ENCODE assay signal across 1 cellular context in the genomic region with DNA sequence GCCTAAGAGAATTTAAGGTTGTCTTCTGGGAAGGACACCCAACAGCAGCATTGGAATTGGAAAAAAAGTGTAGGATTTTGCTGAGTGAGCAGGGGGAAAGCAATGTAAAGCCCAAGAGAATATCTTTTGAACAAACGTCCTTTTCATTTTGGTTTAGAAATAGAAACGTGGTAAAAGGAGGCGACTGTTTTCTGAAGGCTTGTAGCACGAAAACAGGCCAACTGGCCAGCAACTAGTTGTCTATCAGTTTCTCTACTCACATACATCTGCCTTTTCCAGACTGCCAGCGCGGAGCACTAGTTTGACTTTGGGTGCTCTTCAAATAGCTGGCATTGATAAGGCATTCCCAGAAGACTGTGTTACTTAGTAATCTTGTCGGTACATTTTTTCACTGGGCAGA.
TF ChIP-seq lines count a peak whose summit lies in the region.

No MANE protein-coding gene starts in this region.

TF ChIP-seq in WTC11, 78 proteins besides CTCF, POLR2A, EP300 and RAD21 (continued from another document):
- TF ChIP-seq, protein P1, sequence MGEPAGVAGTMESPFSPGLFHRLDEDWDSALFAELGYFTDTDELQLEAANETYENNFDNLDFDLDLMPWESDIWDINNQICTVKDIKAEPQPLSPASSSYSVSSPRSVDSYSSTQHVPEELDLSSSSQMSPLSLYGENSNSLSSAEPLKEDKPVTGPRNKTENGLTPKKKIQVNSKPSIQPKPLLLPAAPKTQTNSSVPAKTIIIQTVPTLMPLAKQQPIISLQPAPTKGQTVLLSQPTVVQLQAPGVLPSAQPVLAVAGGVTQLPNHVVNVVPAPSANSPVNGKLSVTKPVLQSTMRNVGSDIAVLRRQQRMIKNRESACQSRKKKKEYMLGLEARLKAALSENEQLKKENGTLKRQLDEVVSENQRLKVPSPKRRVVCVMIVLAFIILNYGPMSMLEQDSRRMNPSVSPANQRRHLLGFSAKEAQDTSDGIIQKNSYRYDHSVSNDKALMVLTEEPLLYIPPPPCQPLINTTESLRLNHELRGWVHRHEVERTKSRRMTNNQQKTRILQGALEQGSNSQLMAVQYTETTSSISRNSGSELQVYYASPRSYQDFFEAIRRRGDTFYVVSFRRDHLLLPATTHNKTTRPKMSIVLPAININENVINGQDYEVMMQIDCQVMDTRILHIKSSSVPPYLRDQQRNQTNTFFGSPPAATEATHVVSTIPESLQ (CRISPR knock-in tag; IDR thresholded peaks at IDR 0.05): no peak
- TF ChIP-seq ZNF671 (CRISPR knock-in tag; IDR thresholded peaks at IDR 0.05) (no peak), ATF1 (CRISPR knock-in tag; IDR thresholded peaks at IDR 0.05) (no peak), ZNF219 (CRISPR knock-in tag; IDR thresholded peaks at IDR 0.05; ENCODE audit: borderline replicate concordance) (no peak), ZNF232 (CRISPR knock-in tag; IDR thresholded peaks at IDR 0.05) (no peak), NFATC4 (CRISPR knock-in tag; IDR thresholded peaks at IDR 0.05) (no peak), HMGA2 (CRISPR knock-in tag; IDR thresholded peaks at IDR 0.05) (no peak)
- TF ChIP-seq, protein P2, sequence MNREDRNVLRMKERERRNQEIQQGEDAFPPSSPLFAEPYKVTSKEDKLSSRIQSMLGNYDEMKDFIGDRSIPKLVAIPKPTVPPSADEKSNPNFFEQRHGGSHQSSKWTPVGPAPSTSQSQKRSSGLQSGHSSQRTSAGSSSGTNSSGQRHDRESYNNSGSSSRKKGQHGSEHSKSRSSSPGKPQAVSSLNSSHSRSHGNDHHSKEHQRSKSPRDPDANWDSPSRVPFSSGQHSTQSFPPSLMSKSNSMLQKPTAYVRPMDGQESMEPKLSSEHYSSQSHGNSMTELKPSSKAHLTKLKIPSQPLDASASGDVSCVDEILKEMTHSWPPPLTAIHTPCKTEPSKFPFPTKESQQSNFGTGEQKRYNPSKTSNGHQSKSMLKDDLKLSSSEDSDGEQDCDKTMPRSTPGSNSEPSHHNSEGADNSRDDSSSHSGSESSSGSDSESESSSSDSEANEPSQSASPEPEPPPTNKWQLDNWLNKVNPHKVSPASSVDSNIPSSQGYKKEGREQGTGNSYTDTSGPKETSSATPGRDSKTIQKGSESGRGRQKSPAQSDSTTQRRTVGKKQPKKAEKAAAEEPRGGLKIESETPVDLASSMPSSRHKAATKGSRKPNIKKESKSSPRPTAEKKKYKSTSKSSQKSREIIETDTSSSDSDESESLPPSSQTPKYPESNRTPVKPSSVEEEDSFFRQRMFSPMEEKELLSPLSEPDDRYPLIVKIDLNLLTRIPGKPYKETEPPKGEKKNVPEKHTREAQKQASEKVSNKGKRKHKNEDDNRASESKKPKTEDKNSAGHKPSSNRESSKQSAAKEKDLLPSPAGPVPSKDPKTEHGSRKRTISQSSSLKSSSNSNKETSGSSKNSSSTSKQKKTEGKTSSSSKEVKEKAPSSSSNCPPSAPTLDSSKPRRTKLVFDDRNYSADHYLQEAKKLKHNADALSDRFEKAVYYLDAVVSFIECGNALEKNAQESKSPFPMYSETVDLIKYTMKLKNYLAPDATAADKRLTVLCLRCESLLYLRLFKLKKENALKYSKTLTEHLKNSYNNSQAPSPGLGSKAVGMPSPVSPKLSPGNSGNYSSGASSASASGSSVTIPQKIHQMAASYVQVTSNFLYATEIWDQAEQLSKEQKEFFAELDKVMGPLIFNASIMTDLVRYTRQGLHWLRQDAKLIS (CRISPR knock-in tag; IDR thresholded peaks at IDR 0.05; ENCODE audit: borderline replicate concordance): no peak
